In the genomic region with DNA sequence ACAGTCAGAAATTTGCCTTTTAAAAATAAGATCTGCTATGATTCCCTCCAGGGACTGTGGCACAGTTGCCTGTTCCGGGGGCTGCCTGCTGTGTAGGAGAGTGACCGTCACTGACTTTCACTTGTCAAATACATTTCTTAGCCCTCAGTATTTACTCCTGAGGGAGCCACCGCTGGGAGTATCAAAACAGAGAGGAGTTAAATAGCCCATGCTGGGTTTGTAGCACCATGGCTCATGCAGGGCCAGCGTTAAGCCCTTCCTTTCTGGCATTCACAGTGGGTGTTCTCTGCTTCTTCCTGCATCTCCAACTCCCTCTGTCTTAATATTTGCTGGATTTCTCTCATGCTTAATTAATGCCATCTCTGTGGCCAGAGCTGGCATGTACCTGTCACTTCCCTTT, we compare ENCODE assay signal across 20 cellular contexts.
DNase-seq lines count a peak whose midpoint lies in the region; ATAC-seq, FAIRE-seq and TF ChIP-seq lines count a peak whose summit lies in the region.
"Had no signal": no experiment of that assay in that cellular context is flagged by ENCODE, and none has a peak within 500 bp of the region (broad histone marks: within the 10 kb centered on the region; RNA-seq: fewer than 3 reads in every experiment).

No MANE protein-coding gene starts in this region.

- no peaks in the 10 kb centered on the region for H3K79me2 ChIP-seq in H1 (ENCODE audit: control insufficient read depth in 1 of 2, insufficient read depth in 2 of 2, low read length in 2 of 2)

- no peak overlapping the region for H2BK20ac ChIP-seq in H1 (ENCODE audit: low read length)

- DNase-seq in A673 (ENCODE audit: low spot score) (peak; percentile 85), H1 (ENCODE audit: low read depth in 1 of 2, low spot score in 2 of 2) (peak; percentile 23 to 52), sciatic nerve (ENCODE audit: low spot score) (no peak)
- DNase-seq in activated CD4-positive, alpha-beta T cell treated with anti-CD3 and anti-CD28 coated beads, Interleukin-2, amount 50 U/mL, for 4 hours, result no peak
- DNase-seq: 8988T, DND-41, GF-D8, GM23248, NCI-H187 treated with DMSO at 0.1 percent for 48 hours, NCI-H446 treated with DMSO at 0.1 percent for 48 hours, NCI-H82, Right ventricle myocardium superior, SK-N-SH had no signal

- H2AFZ ChIP-seq in H1 (ENCODE audit: low read length), result no peak overlapping the region
- H2AFZ ChIP-seq: GM23248 had no signal

- H3K9ac ChIP-seq in HUES48 (ENCODE audit: low read depth, low read length) (no peak overlapping the region), H1 (replicated peaks in 1 of 4; ENCODE audit: extremely low read depth in 1 of 4, low read depth in 3 of 4, low read length in 3 of 4) (no peak overlapping the region)
- H3K9ac ChIP-seq: GM23248, SK-N-SH had no signal

- H2BK5ac ChIP-seq in H1 (ENCODE audit: low read depth, low read length), result no peak overlapping the region

- no peak for FAIRE-seq in H1 (lab: Jason Lieb, UNC)
- FAIRE-seq: GM12891, GM18507, RCC 7860 had no signal

- peak overlapping the region; percentile 53 for H3K27ac ChIP-seq in A673 (ENCODE audit: low read depth, low read length, poor library complexity, severe bottlenecking)
- H3K27ac ChIP-seq in HUES48 (ENCODE audit: low read depth, low read length), result peak overlapping the region; percentile 40
- no peak overlapping the region for H3K27ac ChIP-seq in H1 (ENCODE audit: low read depth, low read length)
- H3K27ac ChIP-seq in mesodermal cell (ENCODE audit: low read depth, low read length, severe bottlenecking), result peak overlapping the region; percentile 32
- H3K27ac ChIP-seq: GM23248 had no signal

- H4K20me1 ChIP-seq in H1 (replicated peaks in 1 of 2; ENCODE audit: control insufficient read depth in 1 of 2, insufficient read depth in 2 of 2, low read length in 2 of 2), result no peaks in the 10 kb centered on the region

- H3K23me2 ChIP-seq in H1 (ENCODE audit: low read depth, low read length), result no peaks in the 10 kb centered on the region

- no peak overlapping the region for H2BK12ac ChIP-seq in H1 (ENCODE audit: low read depth, low read length)

- POLR2A ChIA-PET in A673 (lab: Charles Lee; ENCODE audit: low non-redundant PET) (interaction anchor here (0.6 kb wide), 1 partner anchor 1125 kb away, joined by 3 read pairs; no protein-coding TSS in a partner anchor), H1 (lab: Charles Lee; ENCODE audit: partially characterized antibody) (no interaction called here)

- TF ChIP-seq POLR2A in H1 (IDR thresholded peaks at IDR 0.05; ENCODE audit: control extremely low read depth in 1 of 2, low read depth in 2 of 2, low read length in 2 of 2), result no peak

- no peak overlapping the region for H3K23ac ChIP-seq in H1 (ENCODE audit: insufficient read length)

- no TSS peak for BruUV-seq in A673 (replicated peaks; lab: Mats Ljungman, UMichigan)

- no peaks in the 10 kb centered on the region for H3K9me3 ChIP-seq in A673 (ENCODE audit: low read depth, low read length, poor library complexity, severe bottlenecking)
- no peaks in the 10 kb centered on the region for H3K9me3 ChIP-seq in HUES48 (ENCODE audit: control insufficient read depth, insufficient read depth, low read length)
- H3K9me3 ChIP-seq in H1 (ENCODE audit: insufficient read depth in 2 of 2, low read depth in 1 of 2, low read length in 1 of 2), result no peaks in the 10 kb centered on the region
- no peaks in the 10 kb centered on the region for H3K9me3 ChIP-seq in mesodermal cell (ENCODE audit: control insufficient read depth, low read length)
- H3K9me3 ChIP-seq: SK-N-SH had no signal

- intact Hi-C loops in A673 (cut with micrococcal nuclease; ENCODE audit: unreplicated experiment) (no loop called here), sciatic nerve (cut with DNase I) (no loop called here)

- CTCF ChIA-PET in A673 (lab: Charles Lee), result no interaction called here
- CTCF ChIA-PET in H1 (lab: Charles Lee; ENCODE audit: partially characterized antibody), result interaction anchor here (2.5 kb wide), 1 partner anchor 8 kb away, joined by 5 read pairs; no protein-coding TSS in a partner anchor

- H3K18ac ChIP-seq in H1 (ENCODE audit: extremely low read depth, low read length), result no peak overlapping the region

- H3K56ac ChIP-seq in H1 (replicated peaks; ENCODE audit: insufficient read length, low read depth, low read length), result no peak overlapping the region

- H3K4me1 ChIP-seq in A673 (ENCODE audit: insufficient read depth, low read length, poor library complexity, severe bottlenecking) (peaks cover 14% of the 10 kb centered on the region), HUES48 (ENCODE audit: control insufficient read depth, insufficient read depth, low read length) (peaks cover 22% of the 10 kb centered on the region), H1 (replicated peaks in 1 of 4; ENCODE audit: control insufficient read depth in 3 of 4, insufficient read depth in 4 of 4, low read length in 3 of 4) (peaks cover 1 to 7% (median 5%) of the 10 kb centered on the region in 4 experiments; a peak in 3 of 7 replicates), mesodermal cell (ENCODE audit: control insufficient read depth, insufficient read depth, low read length, poor library complexity, severe bottlenecking) (no peaks in the 10 kb centered on the region)

- H3K4ac ChIP-seq in H1 (replicated peaks; ENCODE audit: insufficient read length, low read depth, low read length), result no peak overlapping the region

- no peak for TF ChIP-seq EP300 in H1 (IDR thresholded peaks at IDR 0.05; ENCODE audit: borderline replicate concordance in 1 of 2, low read depth in 2 of 2, low read length in 2 of 2)

- no peak overlapping the region for H3K14ac ChIP-seq in H1 (ENCODE audit: insufficient read length)

- H2BK15ac ChIP-seq in H1 (ENCODE audit: low read length), result no peak overlapping the region

- no peak overlapping the region for H4K91ac ChIP-seq in H1 (replicated peaks; ENCODE audit: insufficient read length, low read length)

- no peak overlapping the region for H2AK5ac ChIP-seq in H1 (ENCODE audit: low read depth, low read length)

- no peaks in the 10 kb centered on the region for H3K79me1 ChIP-seq in H1 (ENCODE audit: low read depth, low read length)

- H2BK120ac ChIP-seq in H1 (replicated peaks; ENCODE audit: low read depth, low read length), result no peak overlapping the region

- H3K4me2 ChIP-seq in H1 (ENCODE audit: insufficient read depth in 1 of 2, low read depth in 2 of 2, low read length in 2 of 2), result 0 out of 4 replicates have a peak overlapping the region, but pooled peaks have one; percentile 14 to 15
- H3K4me2 ChIP-seq: SK-N-SH had no signal

- H3K27me3 ChIP-seq in A673 (replicated peaks; ENCODE audit: insufficient read depth, low read depth, low read length, poor library complexity) (no peaks in the 10 kb centered on the region), HUES48 (ENCODE audit: control insufficient read depth, insufficient read depth, low read length) (no peaks in the 10 kb centered on the region), H1 (replicated peaks in 1 of 4; ENCODE audit: control insufficient read depth in 3 of 4, extremely low read depth in 1 of 4, insufficient read depth in 3 of 4, low read length in 3 of 4) (no peaks in the 10 kb centered on the region)

- peak in 1 of 2 experiments; percentile 3; a peak in 1 of 4 replicates for TF ChIP-seq RAD21 in H1 (IDR thresholded peaks at IDR 0.05 in 1 of 2, conservative IDR thresholded peaks at IDR 0.05 in 1 of 2; ENCODE audit: low read depth in 2 of 2, low read length in 2 of 2)

- H3K4me3 ChIP-seq in A673 (ENCODE audit: low read depth, low read length, poor library complexity, severe bottlenecking) (no peak overlapping the region), HUES48 (ENCODE audit: low read depth, low read length) (no peak overlapping the region), H1 (ENCODE audit: extremely low read depth in 1 of 4, insufficient read depth in 2 of 4, low read depth in 3 of 4, low read length in 4 of 4) (no peak overlapping the region), mesodermal cell (ENCODE audit: extremely low read depth, insufficient read depth, low read length, poor library complexity, severe bottlenecking) (no peak overlapping the region)
- H3K4me3 ChIP-seq: GM23248 had no signal

- ATAC-seq in HG03175 (IDR thresholded peaks at IDR 0.05; ENCODE audit: unreplicated experiment) (no peak), sciatic nerve (no peak), GM18909 (IDR thresholded peaks at IDR 0.05; ENCODE audit: poor library complexity, unreplicated experiment) (no peak)

- no peaks in the 10 kb centered on the region for H3K36me3 ChIP-seq in A673 (ENCODE audit: insufficient read depth, low read length, poor library complexity, severe bottlenecking)
- no peaks in the 10 kb centered on the region for H3K36me3 ChIP-seq in HUES48 (ENCODE audit: control insufficient read depth, insufficient read depth, low read length)
- no peaks in the 10 kb centered on the region for H3K36me3 ChIP-seq in H1 (ENCODE audit: control insufficient read depth in 2 of 4, insufficient read depth in 4 of 4, low read length in 3 of 4)
- no peaks in the 10 kb centered on the region for H3K36me3 ChIP-seq in mesodermal cell (ENCODE audit: control insufficient read depth, insufficient read depth, low read length)

- no peak overlapping the region for H4K5ac ChIP-seq in H1 (ENCODE audit: insufficient read length, low read depth, low read length)

- 12% methylated on average over 4 of the region's 4 CpGs; no CpG with 5 or more reads in 1 of the 2 experiments for whole genome bisulfite sequencing in H1 (ENCODE audit: extremely low coverage in 1 of 2, insufficient coverage in 1 of 2, insufficient read length in 1 of 2, insufficient replicate concordance in 2 of 2, low coverage in 1 of 2, low lambda C conversion rate in 2 of 2, missing lambda C conversion rate in 1 of 2), 2 experiments
- WGBS in mesodermal cell (ENCODE audit: insufficient coverage in 2 of 2), 2 experiments, result 0 to 4% methylated on average over 2 to 3 of the region's 4 CpGs

- no peak overlapping the region for H4K8ac ChIP-seq in H1 (ENCODE audit: extremely low read depth, insufficient read depth, low read length)

- TF ChIP-seq CTCF in A673 (conservative IDR thresholded peaks at IDR 0.05; ENCODE audit: low read depth, low read length), result no peak
- no peak for TF ChIP-seq CTCF in H1 (IDR thresholded peaks at IDR 0.05; ENCODE audit: control extremely low read depth in 1 of 3, insufficient read depth in 1 of 3, low read depth in 1 of 3, low read length in 3 of 3)

TF ChIP-seq in H1, 55 proteins besides CTCF, POLR2A, EP300 and RAD21:
- TF ChIP-seq SP1 (IDR thresholded peaks at IDR 0.05; ENCODE audit: low read depth, low read length) (0 out of 2 replicates have a peak, but pooled peaks have one; percentile 13), TCF12 (IDR thresholded peaks at IDR 0.05; ENCODE audit: low read depth, low read length) (0 out of 2 replicates have a peak, but pooled peaks have one; percentile 12), SRF (IDR thresholded peaks at IDR 0.05; ENCODE audit: low read depth, low read length) (no peak), NANOG (IDR thresholded peaks at IDR 0.05; ENCODE audit: insufficient read depth, low read depth, low read length, poor library complexity, severe bottlenecking) (peak; percentile 78)

Comparison
In these comparisons a context has a peak if more than half of its experiments do, and no peak if none do; other contexts are left out.
1. DNase-seq: peak in A673 (single experiment) and H1 (2 of 2); none in activated CD4-positive, alpha-beta T cell treated with anti-CD3 and anti-CD28 coated beads, Interleukin-2, amount 50 U/mL, for 4 hours (0 of 2) and sciatic nerve (single experiment).